Comparison of ENCODE assay signal across 8 cellular contexts in genomic region chrX:68196939-68197791, GRCh38.
DNase-seq lines count a peak whose midpoint lies in the region; ATAC-seq and TF ChIP-seq lines count a peak whose summit lies in the region.

No MANE protein-coding gene starts in this region.

- H3K36me3 Mint-ChIP-seq in WTC11, result 0 out of 2 replicates have a peak, but pooled peaks cover 3% of the 10 kb centered on the region

- H3K4me3 ChIP-seq in fibroblast of villous mesenchyme (ENCODE audit: low read depth, low read length) (no peak overlapping the region), ovary (no peak overlapping the region)

- POLR2A ChIA-PET in WTC11 (lab: Charles Lee), result interaction anchor here (0.5 kb wide), 1 partner anchor 450 kb away, joined by 3 read pairs; no protein-coding TSS in a partner anchor

- no peaks in the 10 kb centered on the region for H3K9me3 Mint-ChIP-seq in WTC11

- CTCF ChIA-PET in WTC11 (lab: Charles Lee), result interaction anchor here (0.5 to 2.0 kb wide), 28 partner anchors 13 to 885 kb away, joined by 3 to 17 read pairs (median 4); partner anchors contain the start of genes OPHN1 and YIPF6

- no peak overlapping the region for H3K27ac ChIP-seq in ovary

- H3K27me3 ChIP-seq in ovary, result no peaks in the 10 kb centered on the region

- no peaks in the 10 kb centered on the region for H3K36me3 ChIP-seq in ovary

- ATAC-seq in WTC11, result peak; percentile 87
- no peak for ATAC-seq in HG03159 (IDR thresholded peaks at IDR 0.05; ENCODE audit: unreplicated experiment)

- 45 to 52% (median 51%) methylated on average over 5 of the region's 5 CpGs for WGBS in ovary, 3 donors

- no peak for TF ChIP-seq POLR2A in ovary (IDR thresholded peaks at IDR 0.05)

- DNase-seq in A172 (ENCODE audit: low spot score), result peak; percentile 45
- DNase-seq in Daoy (ENCODE audit: low read depth), result peak; percentile 32
- DNase-seq in H4 (ENCODE audit: low spot score), result peak; percentile 42
- DNase-seq in NCI-H1105 (lab: John Stamatoyannopoulos, UW), result peak; percentile 5
- peak; percentile 16 for DNase-seq in WTC11 (ENCODE audit: low spot score)
- DNase-seq in fibroblast of villous mesenchyme (ENCODE audit: low read depth), result peak; percentile 43
- DNase-seq in ovary, result peak in 1 of 5 donors; percentile 16

- H3K4me1 ChIP-seq in ovary (ENCODE audit: insufficient read depth), result no peaks in the 10 kb centered on the region

- TF ChIP-seq CTCF in WTC11 (IDR thresholded peaks at IDR 0.05) (peak; percentile 54; the same call in 1 of the 2 replicates), fibroblast of villous mesenchyme (IDR thresholded peaks at IDR 0.05; ENCODE audit: insufficient read depth, low read depth, low read length) (peak; percentile 70), ovary (IDR thresholded peaks at IDR 0.05) (peak; percentile 22 to 38 (median 37))

- H3K27ac Mint-ChIP-seq in WTC11, result no peak overlapping the region

- no peak overlapping the region for H3K4me3 Mint-ChIP-seq in WTC11

- H3K9me3 ChIP-seq in ovary, result no peaks in the 10 kb centered on the region

- intact Hi-C loops in ovary (cut with DNase I), result loop anchor here (5.0 to 10.0 kb wide), 4 partner anchors 265 to 518 kb away; no protein-coding TSS in a partner anchor

- TF ChIP-seq EP300 in ovary (IDR thresholded peaks at IDR 0.05), result no peak

- H3K4me1 Mint-ChIP-seq in WTC11, result peaks cover 6% of the 10 kb centered on the region

- no peaks in the 10 kb centered on the region for H3K27me3 Mint-ChIP-seq in WTC11 (ENCODE audit: low read depth)

TF ChIP-seq in WTC11, 78 proteins besides CTCF, POLR2A, EP300 and RAD21 (continues in another document):
- TF ChIP-seq NFATC4 (CRISPR knock-in tag; IDR thresholded peaks at IDR 0.05) (no peak), E2F5 (CRISPR knock-in tag; IDR thresholded peaks at IDR 0.05) (no peak), MLX (CRISPR knock-in tag; IDR thresholded peaks at IDR 0.05) (no peak), TEAD1 (CRISPR knock-in tag; IDR thresholded peaks at IDR 0.05) (no peak), ZBTB43 (CRISPR knock-in tag; IDR thresholded peaks at IDR 0.05) (no peak), OVOL2 (CRISPR knock-in tag; IDR thresholded peaks at IDR 0.05; ENCODE audit: borderline replicate concordance) (no peak), NFE2L1 (CRISPR knock-in tag; IDR thresholded peaks at IDR 0.05) (no peak), RELA (CRISPR knock-in tag; IDR thresholded peaks at IDR 0.05; ENCODE audit: borderline replicate concordance) (no peak), MYBL2 (CRISPR knock-in tag; IDR thresholded peaks at IDR 0.05) (no peak), GRHL2 (CRISPR knock-in tag; IDR thresholded peaks at IDR 0.05; ENCODE audit: insufficient replicate concordance, severe bottlenecking) (no peak), ZNF532 (CRISPR knock-in tag; IDR thresholded peaks at IDR 0.05; ENCODE audit: borderline replicate concordance) (no peak), ESRRA (CRISPR knock-in tag; IDR thresholded peaks at IDR 0.05; ENCODE audit: borderline replicate concordance) (no peak), HMGXB4 (CRISPR knock-in tag; IDR thresholded peaks at IDR 0.05) (no peak), ZBTB21 (CRISPR knock-in tag; IDR thresholded peaks at IDR 0.05; ENCODE audit: borderline replicate concordance) (no peak), CDX4 (CRISPR knock-in tag; IDR thresholded peaks at IDR 0.05; ENCODE audit: borderline replicate concordance) (no peak), USF1 (CRISPR knock-in tag; IDR thresholded peaks at IDR 0.05) (no peak), ZNF396 (CRISPR knock-in tag; IDR thresholded peaks at IDR 0.05; ENCODE audit: borderline replicate concordance) (no peak), MXD4 (CRISPR knock-in tag; IDR thresholded peaks at IDR 0.05; ENCODE audit: borderline replicate concordance) (no peak), GABPB1 (CRISPR knock-in tag; IDR thresholded peaks at IDR 0.05) (no peak)
